1 cellular context compared by ENCODE assay signal in the genomic region with DNA sequence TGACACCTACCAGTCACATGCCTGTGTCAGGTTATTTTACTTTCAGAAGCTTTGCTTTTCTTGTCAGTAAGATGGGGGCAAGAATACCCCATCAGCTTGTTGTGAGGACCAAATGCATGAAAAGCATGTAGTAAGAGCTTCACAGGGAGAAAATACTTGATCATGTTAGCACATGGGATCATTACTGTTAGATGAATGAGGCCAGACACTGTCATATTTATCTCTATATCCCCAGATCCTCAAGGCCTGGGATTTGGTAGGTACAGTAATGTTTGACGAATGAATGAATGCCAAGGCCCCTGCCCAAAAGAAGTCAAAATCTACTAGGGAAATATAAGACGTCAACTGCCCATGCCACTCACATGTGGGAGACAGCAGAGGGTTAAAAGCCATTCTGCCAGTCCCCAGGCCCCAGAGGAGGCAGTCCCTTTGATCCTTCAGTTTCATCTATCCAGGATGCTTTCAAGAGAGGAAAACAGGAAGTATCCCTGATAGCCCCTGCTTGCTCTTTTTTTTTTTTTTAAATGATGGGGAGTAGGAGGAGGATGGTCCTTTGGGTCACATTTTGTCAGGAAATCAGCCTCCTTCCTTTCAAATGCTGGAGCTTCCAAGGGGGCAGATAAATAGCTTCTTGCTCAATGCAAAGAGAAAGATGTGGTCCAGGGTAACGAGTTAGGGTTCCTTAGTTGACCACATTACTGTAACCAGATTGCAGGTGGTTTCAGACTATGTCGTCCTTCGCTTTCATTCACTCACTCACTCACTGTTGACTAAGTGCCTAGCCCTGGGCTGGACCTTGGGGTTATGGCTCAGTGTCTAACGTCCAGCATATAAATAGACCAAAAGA.
TF ChIP-seq lines count a peak whose summit lies in the region.

No MANE protein-coding gene starts in this region.

TF ChIP-seq in HepG2, 621 proteins besides CTCF, POLR2A, EP300 and RAD21 (continued from another document and continues in another):
- TF ChIP-seq, protein P1, sequence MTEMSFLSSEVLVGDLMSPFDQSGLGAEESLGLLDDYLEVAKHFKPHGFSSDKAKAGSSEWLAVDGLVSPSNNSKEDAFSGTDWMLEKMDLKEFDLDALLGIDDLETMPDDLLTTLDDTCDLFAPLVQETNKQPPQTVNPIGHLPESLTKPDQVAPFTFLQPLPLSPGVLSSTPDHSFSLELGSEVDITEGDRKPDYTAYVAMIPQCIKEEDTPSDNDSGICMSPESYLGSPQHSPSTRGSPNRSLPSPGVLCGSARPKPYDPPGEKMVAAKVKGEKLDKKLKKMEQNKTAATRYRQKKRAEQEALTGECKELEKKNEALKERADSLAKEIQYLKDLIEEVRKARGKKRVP (CRISPR knock-in tag; IDR thresholded peaks at IDR 0.05): peak in 1 of 2 experiments; percentile 31; a peak in 1 of 4 replicates
- TF ChIP-seq AKAP8 (CRISPR knock-in tag; IDR thresholded peaks at IDR 0.05): no peak
- no peak for TF ChIP-seq SNRNP70 (IDR thresholded peaks at IDR 0.05; ENCODE audit: low read depth, low read length)
- TF ChIP-seq ZMAT3 (CRISPR knock-in tag; conservative IDR thresholded peaks at IDR 0.05): no peak; the same call in 1 of the 2 replicates
- peak; percentile 92 for TF ChIP-seq KDM1A (CRISPR knock-in tag; IDR thresholded peaks at IDR 0.05)
- peak; percentile 98 for TF ChIP-seq TCF7 (IDR thresholded peaks at IDR 0.05; ENCODE audit: low read depth)
- TF ChIP-seq ZNF143 (CRISPR knock-in tag; IDR thresholded peaks at IDR 0.05): no peak; the same call in 1 of the 2 replicates
- 0 out of 2 replicates have a peak, but pooled peaks have one; percentile 41 for TF ChIP-seq ZIK1 (CRISPR knock-in tag; IDR thresholded peaks at IDR 0.05; ENCODE audit: borderline replicate concordance, low read depth)
- TF ChIP-seq RAD51 (IDR thresholded peaks at IDR 0.05; ENCODE audit: borderline replicate concordance): no peak
- no peak for TF ChIP-seq FOXP1 (IDR thresholded peaks at IDR 0.05)
- peak; percentile 97 for TF ChIP-seq FOXP1 (CRISPR knock-in tag; IDR thresholded peaks at IDR 0.05)
- TF ChIP-seq HOXA7 (CRISPR knock-in tag; IDR thresholded peaks at IDR 0.05): no peak
- TF ChIP-seq ZNF337 (CRISPR knock-in tag; IDR thresholded peaks at IDR 0.05; ENCODE audit: borderline replicate concordance, low read depth): no peak
- TF ChIP-seq REL (CRISPR knock-in tag; conservative IDR thresholded peaks at IDR 0.05): no peak
- peak; percentile 96 for TF ChIP-seq GATAD2A (CRISPR knock-in tag; IDR thresholded peaks at IDR 0.05)
- no peak for TF ChIP-seq ZNF44 (CRISPR knock-in tag; IDR thresholded peaks at IDR 0.05)
- no peak for TF ChIP-seq CBX2 (IDR thresholded peaks at IDR 0.05; ENCODE audit: low read depth, low read length)
- TF ChIP-seq CBX2 (CRISPR knock-in tag; IDR thresholded peaks at IDR 0.05; ENCODE audit: low read depth): 0 out of 2 replicates have a peak, but pooled peaks have one; percentile 32
- TF ChIP-seq ZNF224 (CRISPR knock-in tag; IDR thresholded peaks at IDR 0.05): no peak
- TF ChIP-seq, protein P2, sequence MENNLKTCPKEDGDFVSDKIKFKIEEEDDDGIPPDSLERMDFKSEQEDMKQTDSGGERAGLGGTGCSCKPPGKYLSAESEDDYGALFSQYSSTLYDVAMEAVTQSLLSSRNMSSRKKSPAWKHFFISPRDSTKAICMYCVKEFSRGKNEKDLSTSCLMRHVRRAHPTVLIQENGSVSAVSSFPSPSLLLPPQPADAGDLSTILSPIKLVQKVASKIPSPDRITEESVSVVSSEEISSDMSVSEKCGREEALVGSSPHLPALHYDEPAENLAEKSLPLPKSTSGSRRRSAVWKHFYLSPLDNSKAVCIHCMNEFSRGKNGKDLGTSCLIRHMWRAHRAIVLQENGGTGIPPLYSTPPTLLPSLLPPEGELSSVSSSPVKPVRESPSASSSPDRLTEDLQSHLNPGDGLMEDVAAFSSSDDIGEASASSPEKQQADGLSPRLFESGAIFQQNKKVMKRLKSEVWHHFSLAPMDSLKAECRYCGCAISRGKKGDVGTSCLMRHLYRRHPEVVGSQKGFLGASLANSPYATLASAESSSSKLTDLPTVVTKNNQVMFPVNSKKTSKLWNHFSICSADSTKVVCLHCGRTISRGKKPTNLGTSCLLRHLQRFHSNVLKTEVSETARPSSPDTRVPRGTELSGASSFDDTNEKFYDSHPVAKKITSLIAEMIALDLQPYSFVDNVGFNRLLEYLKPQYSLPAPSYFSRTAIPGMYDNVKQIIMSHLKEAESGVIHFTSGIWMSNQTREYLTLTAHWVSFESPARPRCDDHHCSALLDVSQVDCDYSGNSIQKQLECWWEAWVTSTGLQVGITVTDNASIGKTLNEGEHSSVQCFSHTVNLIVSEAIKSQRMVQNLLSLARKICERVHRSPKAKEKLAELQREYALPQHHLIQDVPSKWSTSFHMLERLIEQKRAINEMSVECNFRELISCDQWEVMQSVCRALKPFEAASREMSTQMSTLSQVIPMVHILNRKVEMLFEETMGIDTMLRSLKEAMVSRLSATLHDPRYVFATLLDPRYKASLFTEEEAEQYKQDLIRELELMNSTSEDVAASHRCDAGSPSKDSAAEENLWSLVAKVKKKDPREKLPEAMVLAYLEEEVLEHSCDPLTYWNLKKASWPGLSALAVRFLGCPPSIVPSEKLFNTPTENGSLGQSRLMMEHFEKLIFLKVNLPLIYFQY (CRISPR knock-in tag; IDR thresholded peaks at IDR 0.05; ENCODE audit: borderline replicate concordance): peak; percentile 34; the same call in 1 of the 2 replicates
- peak; percentile 51 for TF ChIP-seq HNF4A (CRISPR knock-in tag; IDR thresholded peaks at IDR 0.05)
- TF ChIP-seq, protein P3, sequence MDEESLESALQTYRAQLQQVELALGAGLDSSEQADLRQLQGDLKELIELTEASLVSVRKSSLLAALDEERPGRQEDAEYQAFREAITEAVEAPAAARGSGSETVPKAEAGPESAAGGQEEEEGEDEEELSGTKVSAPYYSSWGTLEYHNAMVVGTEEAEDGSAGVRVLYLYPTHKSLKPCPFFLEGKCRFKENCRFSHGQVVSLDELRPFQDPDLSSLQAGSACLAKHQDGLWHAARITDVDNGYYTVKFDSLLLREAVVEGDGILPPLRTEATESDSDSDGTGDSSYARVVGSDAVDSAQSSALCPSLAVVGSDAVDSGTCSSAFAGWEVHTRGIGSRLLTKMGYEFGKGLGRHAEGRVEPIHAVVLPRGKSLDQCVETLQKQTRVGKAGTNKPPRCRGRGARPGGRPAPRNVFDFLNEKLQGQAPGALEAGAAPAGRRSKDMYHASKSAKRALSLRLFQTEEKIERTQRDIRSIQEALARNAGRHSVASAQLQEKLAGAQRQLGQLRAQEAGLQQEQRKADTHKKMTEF (CRISPR knock-in tag; IDR thresholded peaks at IDR 0.05): peak; percentile 34
- TF ChIP-seq SIX1 (CRISPR knock-in tag; IDR thresholded peaks at IDR 0.05; ENCODE audit: borderline replicate concordance): peak; percentile 85; the same call in 1 of the 2 replicates
- peak; percentile 75 for TF ChIP-seq SAP130 (CRISPR knock-in tag; IDR thresholded peaks at IDR 0.05; ENCODE audit: low read depth)
- TF ChIP-seq NFYC (CRISPR knock-in tag; IDR thresholded peaks at IDR 0.05): no peak; the same call in 1 of the 2 replicates
- TF ChIP-seq ZNF441 (CRISPR knock-in tag; IDR thresholded peaks at IDR 0.05; ENCODE audit: borderline replicate concordance): peak; percentile 51; the same call in 1 of the 2 replicates
- TF ChIP-seq ZNF766 (CRISPR knock-in tag; IDR thresholded peaks at IDR 0.05; ENCODE audit: borderline replicate concordance): no peak
- no peak for TF ChIP-seq ZNF484 (CRISPR knock-in tag; IDR thresholded peaks at IDR 0.05; ENCODE audit: borderline replicate concordance, low read depth)
- TF ChIP-seq POGZ (CRISPR knock-in tag; IDR thresholded peaks at IDR 0.05): 0 out of 2 replicates have a peak, but pooled peaks have one; percentile 40
- TF ChIP-seq, protein P4, sequence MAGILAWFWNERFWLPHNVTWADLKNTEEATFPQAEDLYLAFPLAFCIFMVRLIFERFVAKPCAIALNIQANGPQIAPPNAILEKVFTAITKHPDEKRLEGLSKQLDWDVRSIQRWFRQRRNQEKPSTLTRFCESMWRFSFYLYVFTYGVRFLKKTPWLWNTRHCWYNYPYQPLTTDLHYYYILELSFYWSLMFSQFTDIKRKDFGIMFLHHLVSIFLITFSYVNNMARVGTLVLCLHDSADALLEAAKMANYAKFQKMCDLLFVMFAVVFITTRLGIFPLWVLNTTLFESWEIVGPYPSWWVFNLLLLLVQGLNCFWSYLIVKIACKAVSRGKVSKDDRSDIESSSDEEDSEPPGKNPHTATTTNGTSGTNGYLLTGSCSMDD (CRISPR knock-in tag; IDR thresholded peaks at IDR 0.05): no peak
- no peak for TF ChIP-seq TAF1 (CRISPR knock-in tag; IDR thresholded peaks at IDR 0.05)
- peak; percentile 98 for TF ChIP-seq ETV5 (CRISPR knock-in tag; IDR thresholded peaks at IDR 0.05; ENCODE audit: borderline replicate concordance)
- TF ChIP-seq ZNF335 (CRISPR knock-in tag; IDR thresholded peaks at IDR 0.05): no peak
- TF ChIP-seq ZNF10 (CRISPR knock-in tag; IDR thresholded peaks at IDR 0.05; ENCODE audit: borderline replicate concordance, low read depth): no peak
- no peak for TF ChIP-seq ZNF83 (CRISPR knock-in tag; IDR thresholded peaks at IDR 0.05; ENCODE audit: borderline replicate concordance)
- no peak for TF ChIP-seq MAFG (CRISPR knock-in tag; IDR thresholded peaks at IDR 0.05)
- TF ChIP-seq FOXJ3 (CRISPR knock-in tag; IDR thresholded peaks at IDR 0.05; ENCODE audit: borderline replicate concordance): no peak; the same call in 1 of the 2 replicates
- TF ChIP-seq, protein P5, sequence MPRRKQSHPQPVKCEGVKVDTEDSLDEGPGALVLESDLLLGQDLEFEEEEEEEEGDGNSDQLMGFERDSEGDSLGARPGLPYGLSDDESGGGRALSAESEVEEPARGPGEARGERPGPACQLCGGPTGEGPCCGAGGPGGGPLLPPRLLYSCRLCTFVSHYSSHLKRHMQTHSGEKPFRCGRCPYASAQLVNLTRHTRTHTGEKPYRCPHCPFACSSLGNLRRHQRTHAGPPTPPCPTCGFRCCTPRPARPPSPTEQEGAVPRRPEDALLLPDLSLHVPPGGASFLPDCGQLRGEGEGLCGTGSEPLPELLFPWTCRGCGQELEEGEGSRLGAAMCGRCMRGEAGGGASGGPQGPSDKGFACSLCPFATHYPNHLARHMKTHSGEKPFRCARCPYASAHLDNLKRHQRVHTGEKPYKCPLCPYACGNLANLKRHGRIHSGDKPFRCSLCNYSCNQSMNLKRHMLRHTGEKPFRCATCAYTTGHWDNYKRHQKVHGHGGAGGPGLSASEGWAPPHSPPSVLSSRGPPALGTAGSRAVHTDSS (CRISPR knock-in tag; conservative IDR thresholded peaks at IDR 0.05): 0 out of 2 replicates have a peak, but pooled peaks have one; percentile 61
- peak; percentile 80 for TF ChIP-seq NR2F2 (IDR thresholded peaks at IDR 0.05; ENCODE audit: borderline replicate concordance, low read depth)
- TF ChIP-seq NCOA1 (CRISPR knock-in tag; IDR thresholded peaks at IDR 0.05): 0 out of 2 replicates have a peak, but pooled peaks have one; percentile 48
- TF ChIP-seq ZBTB38 (CRISPR knock-in tag; IDR thresholded peaks at IDR 0.05): no peak
- TF ChIP-seq DNMT3B (CRISPR knock-in tag; conservative IDR thresholded peaks at IDR 0.05): no peak; the same call in 1 of the 2 replicates
- TF ChIP-seq, protein P6, sequence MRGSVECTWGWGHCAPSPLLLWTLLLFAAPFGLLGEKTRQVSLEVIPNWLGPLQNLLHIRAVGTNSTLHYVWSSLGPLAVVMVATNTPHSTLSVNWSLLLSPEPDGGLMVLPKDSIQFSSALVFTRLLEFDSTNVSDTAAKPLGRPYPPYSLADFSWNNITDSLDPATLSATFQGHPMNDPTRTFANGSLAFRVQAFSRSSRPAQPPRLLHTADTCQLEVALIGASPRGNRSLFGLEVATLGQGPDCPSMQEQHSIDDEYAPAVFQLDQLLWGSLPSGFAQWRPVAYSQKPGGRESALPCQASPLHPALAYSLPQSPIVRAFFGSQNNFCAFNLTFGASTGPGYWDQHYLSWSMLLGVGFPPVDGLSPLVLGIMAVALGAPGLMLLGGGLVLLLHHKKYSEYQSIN (CRISPR knock-in tag; IDR thresholded peaks at IDR 0.05; ENCODE audit: borderline replicate concordance): no peak
- 0 out of 2 replicates have a peak, but pooled peaks have one; percentile 78 for TF ChIP-seq PITX1 (CRISPR knock-in tag; IDR thresholded peaks at IDR 0.05)
- TF ChIP-seq, protein P7, sequence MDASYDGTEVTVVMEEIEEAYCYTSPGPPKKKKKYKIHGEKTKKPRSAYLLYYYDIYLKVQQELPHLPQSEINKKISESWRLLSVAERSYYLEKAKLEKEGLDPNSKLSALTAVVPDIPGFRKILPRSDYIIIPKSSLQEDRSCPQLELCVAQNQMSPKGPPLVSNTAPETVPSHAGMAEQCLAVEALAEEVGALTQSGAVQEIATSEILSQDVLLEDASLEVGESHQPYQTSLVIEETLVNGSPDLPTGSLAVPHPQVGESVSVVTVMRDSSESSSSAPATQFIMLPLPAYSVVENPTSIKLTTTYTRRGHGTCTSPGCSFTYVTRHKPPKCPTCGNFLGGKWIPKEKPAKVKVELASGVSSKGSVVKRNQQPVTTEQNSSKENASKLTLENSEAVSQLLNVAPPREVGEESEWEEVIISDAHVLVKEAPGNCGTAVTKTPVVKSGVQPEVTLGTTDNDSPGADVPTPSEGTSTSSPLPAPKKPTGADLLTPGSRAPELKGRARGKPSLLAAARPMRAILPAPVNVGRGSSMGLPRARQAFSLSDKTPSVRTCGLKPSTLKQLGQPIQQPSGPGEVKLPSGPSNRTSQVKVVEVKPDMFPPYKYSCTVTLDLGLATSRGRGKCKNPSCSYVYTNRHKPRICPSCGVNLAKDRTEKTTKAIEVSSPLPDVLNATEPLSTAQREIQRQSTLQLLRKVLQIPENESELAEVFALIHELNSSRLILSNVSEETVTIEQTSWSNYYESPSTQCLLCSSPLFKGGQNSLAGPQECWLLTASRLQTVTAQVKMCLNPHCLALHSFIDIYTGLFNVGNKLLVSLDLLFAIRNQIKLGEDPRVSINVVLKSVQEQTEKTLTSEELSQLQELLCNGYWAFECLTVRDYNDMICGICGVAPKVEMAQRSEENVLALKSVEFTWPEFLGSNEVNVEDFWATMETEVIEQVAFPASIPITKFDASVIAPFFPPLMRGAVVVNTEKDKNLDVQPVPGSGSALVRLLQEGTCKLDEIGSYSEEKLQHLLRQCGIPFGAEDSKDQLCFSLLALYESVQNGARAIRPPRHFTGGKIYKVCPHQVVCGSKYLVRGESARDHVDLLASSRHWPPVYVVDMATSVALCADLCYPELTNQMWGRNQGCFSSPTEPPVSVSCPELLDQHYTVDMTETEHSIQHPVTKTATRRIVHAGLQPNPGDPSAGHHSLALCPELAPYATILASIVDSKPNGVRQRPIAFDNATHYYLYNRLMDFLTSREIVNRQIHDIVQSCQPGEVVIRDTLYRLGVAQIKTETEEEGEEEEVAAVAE (CRISPR knock-in tag; IDR thresholded peaks at IDR 0.05; ENCODE audit: borderline replicate concordance): 0 out of 2 replicates have a peak, but pooled peaks have one; percentile 5
- no peak; the same call in 1 of the 2 replicates for TF ChIP-seq LCORL (IDR thresholded peaks at IDR 0.05)
- TF ChIP-seq LCORL (CRISPR knock-in tag; IDR thresholded peaks at IDR 0.05): peak; percentile 92
- TF ChIP-seq, protein P8, sequence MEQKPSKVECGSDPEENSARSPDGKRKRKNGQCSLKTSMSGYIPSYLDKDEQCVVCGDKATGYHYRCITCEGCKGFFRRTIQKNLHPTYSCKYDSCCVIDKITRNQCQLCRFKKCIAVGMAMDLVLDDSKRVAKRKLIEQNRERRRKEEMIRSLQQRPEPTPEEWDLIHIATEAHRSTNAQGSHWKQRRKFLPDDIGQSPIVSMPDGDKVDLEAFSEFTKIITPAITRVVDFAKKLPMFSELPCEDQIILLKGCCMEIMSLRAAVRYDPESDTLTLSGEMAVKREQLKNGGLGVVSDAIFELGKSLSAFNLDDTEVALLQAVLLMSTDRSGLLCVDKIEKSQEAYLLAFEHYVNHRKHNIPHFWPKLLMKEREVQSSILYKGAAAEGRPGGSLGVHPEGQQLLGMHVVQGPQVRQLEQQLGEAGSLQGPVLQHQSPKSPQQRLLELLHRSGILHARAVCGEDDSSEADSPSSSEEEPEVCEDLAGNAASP (CRISPR knock-in tag; IDR thresholded peaks at IDR 0.05; ENCODE audit: borderline replicate concordance): peak; percentile 90
